Comparison of ENCODE assay signal across 10 cellular contexts in genomic region chr9:95753762-95754465, GRCh38.
A peak's percentile ranks its signal among the peaks of the same experiment; 100 is the strongest.
DNase-seq lines count a peak whose midpoint lies in the region; ATAC-seq, FAIRE-seq and TF ChIP-seq lines count a peak whose summit lies in the region.
"Had no signal": no experiment of that assay in that cellular context is flagged by ENCODE, and none has a peak within 500 bp of the region (broad histone marks: within the 10 kb centered on the region; RNA-seq: fewer than 3 reads in every experiment).

No MANE protein-coding gene starts in this region.

- no peak overlapping the region for H2AK5ac ChIP-seq in neuronal stem cell (ENCODE audit: low read depth, low read length)

- POLR2A ChIA-PET in HEK293T (lab: Yijun Ruan, JAX) = interaction anchor here (0.9 to 1.4 kb wide), 3 partner anchors 8 to 121 kb away, joined by 3 to 6 read pairs (median 4); partner anchors contain the start of gene ERCC6L2

- H2BK5ac ChIP-seq in neuronal stem cell (ENCODE audit: low read length) = no peak overlapping the region

- H3K18ac ChIP-seq in neuronal stem cell (ENCODE audit: low read length) = no peak overlapping the region

- no peak overlapping the region for H2BK12ac ChIP-seq in neuronal stem cell (ENCODE audit: low read length)

- H3K79me1 ChIP-seq in neuronal stem cell (ENCODE audit: low read depth, low read length) = no peaks in the 10 kb centered on the region

- H2BK120ac ChIP-seq in neuronal stem cell (ENCODE audit: low read depth, low read length) = no peak overlapping the region

- no peak overlapping the region for H3K9ac ChIP-seq in neuronal stem cell (ENCODE audit: low read depth, low read length, poor library complexity)

- no peak overlapping the region for H4K91ac ChIP-seq in neuronal stem cell (ENCODE audit: low read depth, low read length, poor library complexity)

- peak overlapping the region in 3 of 4 donors; percentile 59 to 72 (median 62) for H3K27ac ChIP-seq in gastroesophageal sphincter
- H3K27ac ChIP-seq in neuronal stem cell (replicated peaks; ENCODE audit: low read length) = no peak overlapping the region
- peak overlapping the region in 1 of 2 donors; percentile 9 for H3K27ac ChIP-seq in small intestine (ENCODE audit: low read depth in 1 of 2, low read length in 1 of 2)

- TF ChIP-seq POLR2A in gastroesophageal sphincter (IDR thresholded peaks at IDR 0.05) = no peak

- H3K9me3 ChIP-seq in gastroesophageal sphincter (no peaks in the 10 kb centered on the region), neuronal stem cell (replicated peaks in 1 of 2; ENCODE audit: control insufficient read depth in 2 of 2, insufficient read depth in 1 of 2, low read depth in 1 of 2, low read length in 2 of 2) (no peaks in the 10 kb centered on the region), small intestine (ENCODE audit: control insufficient read depth, low read depth) (no peaks in the 10 kb centered on the region)
- H3K9me3 ChIP-seq: MG63 had no signal

- ATAC-seq in gastroesophageal sphincter = peak; percentile 46

- no peak overlapping the region for H3K23ac ChIP-seq in neuronal stem cell (ENCODE audit: low read depth, low read length, poor library complexity)

- in situ Hi-C loops in G401 (cut with HindIII; ENCODE audit: low sequenced_read_pairs) = no loop called here

- H2BK15ac ChIP-seq in neuronal stem cell (ENCODE audit: low read length) = no peak overlapping the region

- DNase-seq in G401 (ENCODE audit: low spot score) = peak; percentile 74
- peak; percentile 72 for DNase-seq in OCI-M1 (lab: John Stamatoyannopoulos, UW)
- no peak for DNase-seq in neuronal stem cell (ENCODE audit: low spot score)
- DNase-seq in small intestine = no peak
- no peak for DNase-seq in activated gamma-delta T cell treated with Interleukin-2 at 50 U/mL for 16 hours
- no peak for DNase-seq in HEK293T (ENCODE audit: extremely low spot score)
- no peak for DNase-seq in activated naive CD4-positive, alpha-beta T cell treated with anti-CD3 and anti-CD28 coated beads, Interleukin-2, amount 50 U/mL, for 16 hours
- DNase-seq: MG63, T1000 had no signal

- H3K27me3 ChIP-seq in gastroesophageal sphincter = peaks cover 6% of the 10 kb centered on the region
- peaks cover 0 to 10% (median 0%) of the 10 kb centered on the region in 3 experiments for H3K27me3 ChIP-seq in neuronal stem cell (ENCODE audit: control insufficient read depth in 3 of 3, insufficient read depth in 3 of 3, low read depth in 1 of 3, low read length in 3 of 3)
- H3K27me3 ChIP-seq in small intestine (ENCODE audit: control insufficient read depth in 2 of 2, insufficient read depth in 2 of 2, low read length in 2 of 2) = no peaks in the 10 kb centered on the region
- H3K27me3 ChIP-seq: MG63 had no signal

- no peak overlapping the region for H3K4ac ChIP-seq in neuronal stem cell (ENCODE audit: low read length)

- TF ChIP-seq EP300 in gastroesophageal sphincter (IDR thresholded peaks at IDR 0.05) = no peak

- CTCF ChIA-PET in HEK293T (lab: Yijun Ruan, JAX) = interaction anchor here (0.8 kb wide), 1 partner anchor 18 kb away, joined by 3 read pairs; no protein-coding TSS in a partner anchor

- FAIRE-seq in small intestine (lab: Jason Lieb, UNC) = no peak

- peaks cover 4 to 63% (median 7%) of the 10 kb centered on the region in 3 donors for H3K4me1 ChIP-seq in gastroesophageal sphincter
- peaks cover 7 to 30% of the 10 kb centered on the region in 2 donors for H3K4me1 ChIP-seq in neuronal stem cell (ENCODE audit: control insufficient read depth in 2 of 2, insufficient read depth in 1 of 2, low read depth in 1 of 2, low read length in 2 of 2)
- no peaks in the 10 kb centered on the region for H3K4me1 ChIP-seq in small intestine (ENCODE audit: control insufficient read depth in 2 of 2, insufficient read depth in 1 of 2, low read depth in 1 of 2, low read length in 1 of 2)

- no peaks in the 10 kb centered on the region for H3K36me3 ChIP-seq in gastroesophageal sphincter
- H3K36me3 ChIP-seq in neuronal stem cell (replicated peaks in 1 of 2; ENCODE audit: control insufficient read depth in 2 of 2, insufficient read depth in 2 of 2, low read length in 2 of 2) = no peaks in the 10 kb centered on the region
- H3K36me3 ChIP-seq in small intestine (ENCODE audit: control insufficient read depth in 2 of 2, insufficient read depth in 2 of 2, low read length in 2 of 2) = no peaks in the 10 kb centered on the region
- H3K36me3 ChIP-seq: MG63 had no signal

- 0 to 44% methylated on average over 1 of the region's 7 CpGs for WGBS in gastroesophageal sphincter (ENCODE audit: low coverage in 1 of 2), 2 donors
- WGBS in neuronal stem cell (ENCODE audit: extremely low coverage in 2 of 2, insufficient read length in 2 of 2, insufficient replicate concordance in 1 of 2), 2 donors = no CpG with 5 or more reads among the region's 7 CpGs
- WGBS in small intestine, 3 donors = 47 to 60% (median 51%) methylated on average over 7 of the region's 7 CpGs

- peak overlapping the region; percentile 81 for H2AFZ ChIP-seq in neuronal stem cell (ENCODE audit: low read length)

- no peak for TF ChIP-seq CTCF in gastroesophageal sphincter (IDR thresholded peaks at IDR 0.05)

- H4K8ac ChIP-seq in neuronal stem cell (ENCODE audit: low read depth, low read length) = no peak overlapping the region

- no peak overlapping the region for H3K4me2 ChIP-seq in neuronal stem cell (ENCODE audit: insufficient read depth, low read length, poor library complexity, severe bottlenecking)

- H3K4me3 ChIP-seq in gastroesophageal sphincter (no peak overlapping the region), neuronal stem cell (ENCODE audit: low read length in 2 of 2) (no peak overlapping the region), small intestine (ENCODE audit: low read depth in 1 of 2, low read length in 2 of 2) (no peak overlapping the region)
- H3K4me3 ChIP-seq: MG63 had no signal

- no peak overlapping the region for H3K14ac ChIP-seq in neuronal stem cell (ENCODE audit: low read length)

TF ChIP-seq in HEK293T, 16 proteins besides CTCF, POLR2A, EP300 and RAD21:
- TF ChIP-seq LEF1 (IDR thresholded peaks at IDR 0.05; ENCODE audit: borderline replicate concordance) (no peak), HDGF (IDR thresholded peaks at IDR 0.05; ENCODE audit: borderline replicate concordance) (no peak), L3MBTL2 (conservative IDR thresholded peaks at IDR 0.05) (no peak), FOXK2 (IDR thresholded peaks at IDR 0.05) (no peak), NFRKB (IDR thresholded peaks at IDR 0.05) (no peak), CTBP1 (IDR thresholded peaks at IDR 0.05; ENCODE audit: borderline replicate concordance) (no peak), PKNOX1 (IDR thresholded peaks at IDR 0.05) (no peak), ELF4 (IDR thresholded peaks at IDR 0.05) (no peak), FOXM1 (IDR thresholded peaks at IDR 0.05; ENCODE audit: borderline replicate concordance) (no peak), FOXA1 (IDR thresholded peaks at IDR 0.05) (no peak), TARDBP (IDR thresholded peaks at IDR 0.05) (no peak), SP1 (IDR thresholded peaks at IDR 0.05) (no peak), ZNF384 (IDR thresholded peaks at IDR 0.05) (no peak), ARNT (IDR thresholded peaks at IDR 0.05) (no peak), SUZ12 (IDR thresholded peaks at IDR 0.05) (no peak), BHLHE40 (IDR thresholded peaks at IDR 0.05; ENCODE audit: borderline replicate concordance) (no peak)

Comparison
In these comparisons a context has a peak if more than half of its experiments do, and no peak if none do; other contexts are left out.
1. DNase-seq: peak in G401 (single experiment) and OCI-M1 (single experiment); none in neuronal stem cell (single experiment), small intestine (single experiment), activated gamma-delta T cell treated with Interleukin-2 at 50 U/mL for 16 hours (single experiment), HEK293T (single experiment) and activated naive CD4-positive, alpha-beta T cell treated with anti-CD3 and anti-CD28 coated beads, Interleukin-2, amount 50 U/mL, for 16 hours (single experiment).